13 cellular contexts compared by ENCODE assay signal in genomic region chr3:167031364-167032049, GRCh38.
DNase-seq lines count a peak whose midpoint lies in the region; ATAC-seq, FAIRE-seq and TF ChIP-seq lines count a peak whose summit lies in the region.
"Had no signal": no experiment of that assay in that cellular context is flagged by ENCODE, and none has a peak within 500 bp of the region (broad histone marks: within the 10 kb centered on the region; RNA-seq: fewer than 3 reads in every experiment).

No MANE protein-coding gene starts in this region.

- WGBS in HepG2 (ENCODE audit: low lambda C conversion rate) = 11% methylated on average over 12 of the region's 12 CpGs
- 40% methylated on average over 12 of the region's 12 CpGs for WGBS in right lobe of liver (ENCODE audit: insufficient coverage, low coverage, low lambda C conversion rate, missing lambda C conversion rate)
- 1% methylated on average over 12 of the region's 12 CpGs for WGBS in K562 (ENCODE audit: insufficient coverage, low coverage, missing lambda C conversion rate)

- H3K9me3 Mint-ChIP-seq in activated T-cell treated with anti-CD3 and anti-CD28 coated beads, Interleukin-2, amount 50 U/mL, for 4 hours = peaks cover 3% of the 10 kb centered on the region

- no peaks in the 10 kb centered on the region for H3K27me3 Mint-ChIP-seq in activated T-cell treated with anti-CD3 and anti-CD28 coated beads, Interleukin-2, amount 50 U/mL, for 4 hours (ENCODE audit: low read depth)
- H3K27me3 Mint-ChIP-seq: CD8-positive, alpha-beta memory T cell; IgD-negative memory B cell had no signal

- H3K9ac ChIP-seq in HepG2 (ENCODE audit: insufficient read depth, low read depth, low read length) (no peak overlapping the region), K562 (ENCODE audit: insufficient read depth in 1 of 2, low read depth in 2 of 2, low read length in 2 of 2) (no peak overlapping the region)
- H3K9ac ChIP-seq: BLaER1 treated with 17β-estradiol and CSF1 and Interleukin-3, amounts not matched to agents 10 nM and 100 nM had no signal

- H3K36me3 Mint-ChIP-seq in activated T-cell treated with anti-CD3 and anti-CD28 coated beads, Interleukin-2, amount 50 U/mL, for 4 hours (ENCODE audit: insufficient read depth) = no peaks in the 10 kb centered on the region
- H3K36me3 Mint-ChIP-seq: CD8-positive, alpha-beta memory T cell; IgD-negative memory B cell had no signal

- H2AFZ ChIP-seq in HepG2 (ENCODE audit: low read length) (no peak overlapping the region), K562 (ENCODE audit: low read depth, low read length) (no peak overlapping the region)

- in situ Hi-C loops in HepG2 (cut with HindIII; ENCODE audit: extremely low pct_ligation_motif_present, low pct_unique_long_range_greater_than_20kb) (loop anchor here (10.0 to 25.0 kb wide), 3 partner anchors 187 to 1169 kb away; no protein-coding TSS in a partner anchor), K562 (cut with MboI) (no loop called here)

- H3K4me3 Mint-ChIP-seq in activated T-cell treated with anti-CD3 and anti-CD28 coated beads, Interleukin-2, amount 50 U/mL, for 4 hours = no peak overlapping the region
- H3K4me3 Mint-ChIP-seq: CD8-positive, alpha-beta memory T cell; IgD-negative memory B cell had no signal

- H3K4me3 ChIP-seq in HepG2 (replicated peaks in 1 of 3; ENCODE audit: insufficient read depth in 1 of 3, low read depth in 2 of 3, low read length in 3 of 3) = no peak overlapping the region
- no peak overlapping the region for H3K4me3 ChIP-seq in right lobe of liver
- H3K4me3 ChIP-seq in K562 = no peak overlapping the region
- no peak overlapping the region for H3K4me3 ChIP-seq in left lung
- H3K4me3 ChIP-seq in effector memory CD4-positive, alpha-beta T cell (ENCODE audit: insufficient read depth, low read depth, low read length, poor library complexity, severe bottlenecking) = no peak overlapping the region
- H3K4me3 ChIP-seq: BLaER1 treated with 17β-estradiol and CSF1 and Interleukin-3, amounts not matched to agents 10 nM and 100 nM; SJCRH30 had no signal

- no peak for TF ChIP-seq EP300 in HepG2 (IDR thresholded peaks at IDR 0.05; ENCODE audit: low read depth in 2 of 2, low read length in 2 of 2)
- no peak for TF ChIP-seq EP300 in HepG2 (CRISPR knock-in tag; IDR thresholded peaks at IDR 0.05; ENCODE audit: borderline replicate concordance)
- TF ChIP-seq EP300 in K562 (IDR thresholded peaks at IDR 0.05; ENCODE audit: low read length) = no peak

- intact Hi-C loops in HepG2 (cut with micrococcal nuclease; ENCODE audit: unreplicated experiment) = loop anchor here (1.0 to 5.0 kb wide), 4 partner anchors 194 to 1824 kb away; no protein-coding TSS in a partner anchor
- intact Hi-C loops in right lobe of liver (cut with DNase I) = no loop called here
- intact Hi-C loops in K562 (cut with micrococcal nuclease) = no loop called here
- intact Hi-C loops in left lung (cut with DNase I) = no loop called here

- H3K79me2 ChIP-seq in HepG2 (ENCODE audit: insufficient read depth, low read length) (no peaks in the 10 kb centered on the region), K562 (ENCODE audit: control insufficient read depth, insufficient read depth, low read length) (no peaks in the 10 kb centered on the region)

- BruUV-seq in HepG2 (replicated peaks; lab: Mats Ljungman, UMichigan) (no TSS peak), K562 (replicated peaks; lab: Mats Ljungman, UMichigan) (no TSS peak)

- TF ChIP-seq RAD21 in HepG2 (CRISPR knock-in tag; IDR thresholded peaks at IDR 0.05) = no peak
- no peak for TF ChIP-seq RAD21 in K562 (CRISPR knock-in tag; conservative IDR thresholded peaks at IDR 0.05 in 1 of 2, IDR thresholded peaks at IDR 0.05 in 1 of 2)

- TF ChIP-seq POLR2A in HepG2 (IDR thresholded peaks at IDR 0.05; ENCODE audit: insufficient read depth in 1 of 2, low read depth in 2 of 2, low read length in 2 of 2) = no peak
- no peak for TF ChIP-seq POLR2A in right lobe of liver (IDR thresholded peaks at IDR 0.05)
- no peak for TF ChIP-seq POLR2A in K562 (conservative IDR thresholded peaks at IDR 0.05)

- FAIRE-seq in HepG2 (lab: Jason Lieb, UNC) (no peak), K562 (lab: Jason Lieb, UNC) (no peak)

- H3K9me3 ChIP-seq in HepG2 (ENCODE audit: low read length) = no peaks in the 10 kb centered on the region
- H3K9me3 ChIP-seq in right lobe of liver = no peaks in the 10 kb centered on the region
- H3K9me3 ChIP-seq in K562 (replicated peaks; ENCODE audit: control insufficient read depth, insufficient read depth, low read depth, low read length) = no peaks in the 10 kb centered on the region
- no peaks in the 10 kb centered on the region for H3K9me3 ChIP-seq in left lung
- H3K9me3 ChIP-seq in effector memory CD4-positive, alpha-beta T cell (ENCODE audit: control insufficient read depth, low read length) = no peaks in the 10 kb centered on the region
- H3K9me3 ChIP-seq: BLaER1 treated with 17β-estradiol and CSF1 and Interleukin-3, amounts not matched to agents 10 nM and 100 nM; SJCRH30 had no signal

- no peaks in the 10 kb centered on the region for H3K27me3 ChIP-seq in HepG2 (ENCODE audit: control insufficient read depth in 1 of 2, insufficient read depth in 2 of 2, low read length in 2 of 2)
- peaks cover 0 to 5% of the 10 kb centered on the region in 2 donors for H3K27me3 ChIP-seq in right lobe of liver
- H3K27me3 ChIP-seq in K562 (ENCODE audit: control insufficient read depth in 2 of 2, insufficient read depth in 2 of 2, low read length in 2 of 2) = no peaks in the 10 kb centered on the region
- no peaks in the 10 kb centered on the region for H3K27me3 ChIP-seq in left lung
- H3K27me3 ChIP-seq in effector memory CD4-positive, alpha-beta T cell (replicated peaks; ENCODE audit: control insufficient read depth, insufficient read depth, low read length, poor library complexity, severe bottlenecking) = no peaks in the 10 kb centered on the region
- H3K27me3 ChIP-seq: BLaER1 treated with 17β-estradiol and CSF1 and Interleukin-3, amounts not matched to agents 10 nM and 100 nM had no signal

- no peaks in the 10 kb centered on the region for H4K20me1 ChIP-seq in HepG2 (ENCODE audit: insufficient read depth, low read length)
- no peaks in the 10 kb centered on the region for H4K20me1 ChIP-seq in K562 (replicated peaks; ENCODE audit: control insufficient read depth, insufficient read depth, low read length)
- H4K20me1 ChIP-seq: BLaER1 treated with 17β-estradiol and CSF1 and Interleukin-3, amounts not matched to agents 10 nM and 100 nM had no signal

- no peak overlapping the region for H3K27ac ChIP-seq in HepG2 (ENCODE audit: extremely low read length, insufficient read depth, low read length)
- H3K27ac ChIP-seq in right lobe of liver = no peak overlapping the region
- no peak overlapping the region for H3K27ac ChIP-seq in K562 (ENCODE audit: extremely low read depth, low read depth, low read length)
- no peak overlapping the region for H3K27ac ChIP-seq in left lung
- H3K27ac ChIP-seq in effector memory CD4-positive, alpha-beta T cell (ENCODE audit: insufficient read depth, low read length, poor library complexity, severe bottlenecking) = no peak overlapping the region
- H3K27ac ChIP-seq: BLaER1 treated with 17β-estradiol and CSF1 and Interleukin-3, amounts not matched to agents 10 nM and 100 nM; RWPE1; SJCRH30 had no signal

- no peak for DNase-seq in HepG2 (ENCODE audit: low spot score)
- DNase-seq in right lobe of liver = no peak
- no peak for DNase-seq in K562 (ENCODE audit: extremely low read depth in 1 of 4, low spot score in 3 of 4)
- no peak for DNase-seq in left lung
- DNase-seq in effector memory CD4-positive, alpha-beta T cell = no peak
- no peak for DNase-seq in activated T-cell treated with anti-CD3 and anti-CD28 coated beads, Interleukin-2, amount 50 U/mL, for 4 hours
- DNase-seq: CD8-positive, alpha-beta memory T cell had no signal

- no peaks in the 10 kb centered on the region for H3K4me1 ChIP-seq in HepG2 (ENCODE audit: insufficient read depth, low read length)
- no peaks in the 10 kb centered on the region for H3K4me1 ChIP-seq in right lobe of liver
- H3K4me1 ChIP-seq in K562 (replicated peaks in 1 of 2; ENCODE audit: control insufficient read depth in 2 of 2, insufficient read depth in 2 of 2, low read length in 2 of 2) = no peaks in the 10 kb centered on the region
- H3K4me1 ChIP-seq in left lung = no peaks in the 10 kb centered on the region
- H3K4me1 ChIP-seq in effector memory CD4-positive, alpha-beta T cell (ENCODE audit: control insufficient read depth, insufficient read depth, low read length, poor library complexity, severe bottlenecking) = no peaks in the 10 kb centered on the region
- H3K4me1 ChIP-seq: BLaER1 treated with 17β-estradiol and CSF1 and Interleukin-3, amounts not matched to agents 10 nM and 100 nM; SJCRH30 had no signal

- ATAC-seq in HepG2 (no peak), right lobe of liver (no peak), K562 (no peak), left lung (peak; percentile 68), GM21825 (IDR thresholded peaks at IDR 0.05; ENCODE audit: unreplicated experiment) (no peak), GM18867 (IDR thresholded peaks at IDR 0.05; ENCODE audit: unreplicated experiment) (no peak)
- no peak for ATAC-seq in activated T-cell treated with anti-CD3 and anti-CD28 coated beads, Interleukin-2, amount 50 U/mL, for 4 hours

- no peak overlapping the region for H3K4me2 ChIP-seq in HepG2 (ENCODE audit: low read depth, low read length)
- no peak overlapping the region for H3K4me2 ChIP-seq in K562 (ENCODE audit: insufficient read depth, low read length)
- H3K4me2 ChIP-seq: BLaER1 treated with 17β-estradiol and CSF1 and Interleukin-3, amounts not matched to agents 10 nM and 100 nM had no signal

- TF ChIP-seq CTCF in HepG2 (CRISPR knock-in tag; IDR thresholded peaks at IDR 0.05) (no peak), right lobe of liver (IDR thresholded peaks at IDR 0.05) (no peak), K562 (IDR thresholded peaks at IDR 0.05 in 2 of 3, conservative IDR thresholded peaks at IDR 0.05 in 1 of 3; ENCODE audit: insufficient read depth in 2 of 3, low read depth in 1 of 3, low read length in 3 of 3) (no peak), left lung (IDR thresholded peaks at IDR 0.05) (no peak)

- no peaks in the 10 kb centered on the region for H3K4me1 Mint-ChIP-seq in activated T-cell treated with anti-CD3 and anti-CD28 coated beads, Interleukin-2, amount 50 U/mL, for 4 hours (ENCODE audit: low read depth)
- H3K4me1 Mint-ChIP-seq: CD8-positive, alpha-beta memory T cell; IgD-negative memory B cell had no signal

- H3K36me3 ChIP-seq in HepG2 (replicated peaks in 1 of 2; ENCODE audit: control insufficient read depth in 1 of 2, insufficient read depth in 2 of 2, low read length in 2 of 2) (no peaks in the 10 kb centered on the region), right lobe of liver (no peaks in the 10 kb centered on the region), K562 (ENCODE audit: control insufficient read depth, insufficient read depth, low read length) (no peaks in the 10 kb centered on the region), left lung (no peaks in the 10 kb centered on the region)
- no peaks in the 10 kb centered on the region for H3K36me3 ChIP-seq in effector memory CD4-positive, alpha-beta T cell (ENCODE audit: control insufficient read depth, insufficient read depth, low read length)
- H3K36me3 ChIP-seq: BLaER1 treated with 17β-estradiol and CSF1 and Interleukin-3, amounts not matched to agents 10 nM and 100 nM; SJCRH30 had no signal

- POLR2A ChIA-PET in HepG2 (lab: Yijun Ruan, JAX) (no interaction called here), K562 (lab: Yijun Ruan, JAX) (no interaction called here)

- H3K9me1 ChIP-seq in K562 (ENCODE audit: control insufficient read depth, insufficient read depth, low read length) = no peaks in the 10 kb centered on the region

- CTCF ChIA-PET in HepG2 (lab: Yijun Ruan, JAX; ENCODE audit: low intra/inter-chr PET ratio, low total read pairs) = interaction anchor here (1.5 to 1.9 kb wide), 3 partner anchors 471 to 1177 kb away, joined by 5 to 13 read pairs (median 8); no protein-coding TSS in a partner anchor
- CTCF ChIA-PET in K562 (lab: Yijun Ruan, JAX; ENCODE audit: low intra/inter-chr PET ratio) = no interaction called here

Comparison
In these comparisons a context has a peak if more than half of its experiments do, and no peak if none do; other contexts are left out.
1. Of the 241 proteins assayed by ChIP-seq in both HepG2 and K562: peak only in HepG2: MAFF and MAFK; only in K562: none; in both: none; in neither: 239.